ENCODE assay signal across 17 cellular contexts in the genomic region with DNA sequence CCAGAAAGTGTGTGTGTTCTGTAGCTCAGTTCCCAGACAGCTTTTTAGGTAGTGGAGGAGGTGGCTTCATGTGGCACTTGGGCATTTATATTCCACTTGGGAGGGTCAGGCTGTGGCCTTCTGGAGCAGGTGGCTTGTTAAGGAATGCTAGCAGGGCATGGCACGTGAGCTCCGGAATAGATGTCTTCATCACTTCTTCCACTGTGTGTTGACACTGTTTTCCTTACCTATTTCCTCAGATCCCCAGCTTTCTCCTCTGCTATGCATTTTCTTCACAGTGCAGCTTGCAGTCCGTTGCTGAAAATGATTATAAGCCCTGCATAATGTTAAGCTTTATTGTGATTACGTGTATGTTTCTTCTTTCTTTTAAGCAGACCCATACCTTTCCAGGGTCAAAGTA. TPM values are rescaled to one million over a fixed set of nuclear protein-coding genes. Genes with fewer than 3 reads are reported as not detected.
"Had no signal": no experiment of that assay in that cellular context is flagged by ENCODE, and none has a peak within 500 bp of the region (broad histone marks: within the 10 kb centered on the region; RNA-seq: fewer than 3 reads in every experiment).

No MANE protein-coding gene starts in this region.

- H3K27me3 Mint-ChIP-seq: activated naive CD4-positive, alpha-beta T cell treated with anti-CD3 and anti-CD28 coated beads, Interleukin-2, amount 50 U/mL, for 24 hours; naive B cell; type B pancreatic cell had no signal

- H3K4me3 Mint-ChIP-seq: activated naive CD4-positive, alpha-beta T cell treated with anti-CD3 and anti-CD28 coated beads, Interleukin-2, amount 50 U/mL, for 24 hours; immature natural killer cell; type B pancreatic cell had no signal

- H3K27me3 ChIP-seq: dorsolateral prefrontal cortex had no signal

- H3K4me3 ChIP-seq: dorsolateral prefrontal cortex, lung had no signal

- H3K27ac Mint-ChIP-seq: type B pancreatic cell had no signal

- H3K9me3 Mint-ChIP-seq: activated naive CD4-positive, alpha-beta T cell treated with anti-CD3 and anti-CD28 coated beads, Interleukin-2, amount 50 U/mL, for 24 hours; immature natural killer cell; naive B cell; type B pancreatic cell had no signal

- DNase-seq: activated effector memory CD4-positive, alpha-beta T cell treated with Interleukin-2 at 50 U/mL for 16 hours; dorsolateral prefrontal cortex; immature natural killer cell; left cardiac atrium; midbrain; naive B cell; occipital lobe; stimulated activated CD4-positive, alpha-beta T cell treated with anti-CD3 and anti-CD28 coated beads, Interleukin-2, amount 100 ng/mL, for 24 hours; stimulated activated naive CD4-positive, alpha-beta T cell; substantia nigra had no signal

- ATAC-seq: esophagus mucosa, left cardiac atrium, sciatic nerve had no signal

RNA-seq across cellular contexts. Expression of a gene that starts 48.5 kb away (rescaled TPM):
- total RNA-seq: chondrocyte, esophagus mucosa, fibroblast of villous mesenchyme, left cardiac atrium, lung, occipital lobe, sciatic nerve had no signal
